ENCODE assay signal across 26 cellular contexts in the genomic region with DNA sequence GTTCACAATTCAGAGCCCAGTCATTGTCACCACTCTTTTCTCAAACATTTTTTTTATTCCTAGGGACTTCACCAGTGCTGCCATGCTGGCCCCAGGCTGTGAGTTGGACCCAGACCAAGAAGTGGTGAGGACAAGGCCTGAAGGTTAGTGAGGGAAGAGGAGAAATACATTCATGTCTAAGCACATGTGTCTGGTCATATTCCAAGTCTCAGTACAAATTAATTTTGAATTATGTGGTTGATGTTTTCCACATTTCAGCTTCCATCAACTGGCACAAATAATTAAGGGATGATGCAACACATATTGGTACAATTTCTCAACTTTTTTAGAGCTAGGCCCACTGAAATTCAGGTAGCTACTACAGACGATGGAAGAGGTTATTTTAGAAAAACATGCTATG.
"Had no signal": no experiment of that assay in that cellular context is flagged by ENCODE, and none has a peak within 500 bp of the region (broad histone marks: within the 10 kb centered on the region; RNA-seq: fewer than 3 reads in every experiment).

No MANE protein-coding gene starts in this region.

- H3K27me3 ChIP-seq: pancreas, sigmoid colon, spleen, suprapubic skin, tibial artery, upper lobe of right lung had no signal

- H3K27me3 Mint-ChIP-seq: stimulated activated naive CD8-positive, alpha-beta T cell treated with anti-CD3 and anti-CD28 coated beads, Interleukin-15, Interleukin-2, amounts not matched to agents 100 ng/mL and 50 ng/mL, for 24 hours had no signal

- FAIRE-seq: pancreas, small intestine, urothelium cell line had no signal

- H3K4me1 ChIP-seq: left ventricle myocardium inferior, pancreas, prostate gland, sigmoid colon, spleen, tibial artery, upper lobe of right lung had no signal

- H3K9me3 Mint-ChIP-seq: mesothelial cell of epicardium had no signal

- H3K27ac ChIP-seq: left ventricle myocardium inferior, pancreas, prostate gland, sigmoid colon, spleen, suprapubic skin, thoracic aorta, tibial artery, upper lobe of right lung had no signal

- H3K36me3 Mint-ChIP-seq: mesothelial cell of epicardium; natural killer cell; stimulated activated effector memory CD8-positive, alpha-beta T cell treated with anti-CD3 and anti-CD28 coated beads, Interleukin-12 subunit alpha, Interleukin-12 subunit beta, amount 100 ng/mL, for 72 hours had no signal

- H3K9me3 ChIP-seq: pancreas, prostate gland, sigmoid colon, suprapubic skin, thoracic aorta, tibial artery, upper lobe of right lung had no signal

- H3K36me3 ChIP-seq: left ventricle myocardium inferior, pancreas, prostate gland, sigmoid colon, spleen, suprapubic skin, thoracic aorta, tibial artery, upper lobe of right lung had no signal

- H3K4me3 ChIP-seq: left ventricle myocardium inferior, lung, pancreas, prostate gland, sigmoid colon, spleen, suprapubic skin, thoracic aorta, tibial artery, upper lobe of right lung had no signal

- H3K4me1 Mint-ChIP-seq: naive B cell; natural killer cell; stimulated activated effector memory CD8-positive, alpha-beta T cell treated with anti-CD3 and anti-CD28 coated beads, Interleukin-12 subunit alpha, Interleukin-12 subunit beta, amount 100 ng/mL, for 72 hours had no signal

- H3K4me3 Mint-ChIP-seq: mesothelial cell of epicardium; naive B cell; natural killer cell; stimulated activated effector memory CD8-positive, alpha-beta T cell treated with anti-CD3 and anti-CD28 coated beads, Interleukin-12 subunit alpha, Interleukin-12 subunit beta, amount 100 ng/mL, for 72 hours; stimulated activated naive CD8-positive, alpha-beta T cell treated with anti-CD3 and anti-CD28 coated beads, Interleukin-15, Interleukin-2, amounts not matched to agents 100 ng/mL and 50 ng/mL, for 24 hours had no signal

- H3K27ac Mint-ChIP-seq: mesothelial cell of epicardium; naive B cell; natural killer cell; stimulated activated effector memory CD8-positive, alpha-beta T cell treated with anti-CD3 and anti-CD28 coated beads, Interleukin-12 subunit alpha, Interleukin-12 subunit beta, amount 100 ng/mL, for 72 hours; stimulated activated naive CD8-positive, alpha-beta T cell treated with anti-CD3 and anti-CD28 coated beads, Interleukin-15, Interleukin-2, amounts not matched to agents 100 ng/mL and 50 ng/mL, for 24 hours had no signal

- DNase-seq: islet precursor cell; left ventricle myocardium inferior; mesendoderm; naive B cell; natural killer cell; nucleus accumbens; pancreas; posterior cingulate gyrus; retina; right cardiac atrium; sigmoid colon; small intestine; spleen; stimulated activated CD4-positive, alpha-beta T cell treated with anti-CD3 and anti-CD28 coated beads, Interleukin-4, amount 100 ng/mL, for 24 hours; stimulated activated naive CD4-positive, alpha-beta T cell; tibial artery; trophoblast cell; upper lobe of right lung had no signal

- ATAC-seq: natural killer cell; pancreas; right cardiac atrium; stimulated activated effector memory CD8-positive, alpha-beta T cell treated with anti-CD3 and anti-CD28 coated beads, Interleukin-12 subunit alpha, Interleukin-12 subunit beta, amount 100 ng/mL, for 72 hours; upper lobe of right lung had no signal
